8 cellular contexts compared by ENCODE assay signal in genomic region chr3:36540898-36541518, GRCh38.
A peak's percentile ranks its signal among the peaks of the same experiment; 100 is the strongest.
DNase-seq lines count a peak whose midpoint lies in the region; FAIRE-seq and TF ChIP-seq lines count a peak whose summit lies in the region.

No MANE protein-coding gene starts in this region.

- H3K9me3 Mint-ChIP-seq in nephron: peaks cover 3% of the 10 kb centered on the region

- no peaks in the 10 kb centered on the region for H3K4me1 ChIP-seq in mammary epithelial cell (ENCODE audit: insufficient read depth, low read length)

- DNase-seq in ELR (ENCODE audit: low read depth) (peak; percentile 46), mammary epithelial cell (peak; percentile 11), NCI-H2171 (lab: John Stamatoyannopoulos, UW) (no peak), DMS153 treated with DMSO at 0.1 percent for 48 hours (lab: John Stamatoyannopoulos, UW; ENCODE audit: unreplicated experiment) (no peak), GM12891 (ENCODE audit: insufficient read length, low spot score) (no peak), ureter (ENCODE audit: low spot score) (no peak)

- TF ChIP-seq POLR2A in GM12891 (IDR thresholded peaks at IDR 0.05; ENCODE audit: low read depth, low read length): no peak

- no peak overlapping the region for H2AFZ ChIP-seq in mammary epithelial cell (ENCODE audit: low read depth, low read length)

- CTCF ChIA-PET in mammary epithelial cell (lab: Charles Lee; ENCODE audit: low non-redundant PET): interaction anchor here (0.7 kb wide), 1 partner anchor 166 kb away, joined by 9 read pairs; no protein-coding TSS in a partner anchor

- no TSS peak for BruUV-seq in mammary epithelial cell (replicated peaks; lab: Mats Ljungman, UMichigan)

- in situ Hi-C loops in mammary epithelial cell (cut with MboI; ENCODE audit: low sequenced_read_pairs in 2 of 2): loop anchor here (10.0 kb wide), 1 partner anchor 416 kb away; no protein-coding TSS in a partner anchor

- H3K27ac ChIP-seq in mammary epithelial cell (ENCODE audit: insufficient read depth, low read depth, low read length): no peak overlapping the region

- intact Hi-C loops in mammary epithelial cell (cut with micrococcal nuclease): loop anchor here (1.0 to 5.0 kb wide), 5 partner anchors 159 to 574 kb away; partner anchors contain the start of gene STAC

- no peak overlapping the region for H3K9ac ChIP-seq in mammary epithelial cell (ENCODE audit: insufficient read depth, low read length)

- no peaks in the 10 kb centered on the region for H3K36me3 Mint-ChIP-seq in nephron (ENCODE audit: low read depth)

- H3K9me3 ChIP-seq in mammary epithelial cell (replicated peaks; ENCODE audit: insufficient read depth, low read length): no peaks in the 10 kb centered on the region

- TF ChIP-seq CTCF in LNCAP (IDR thresholded peaks at IDR 0.05) (peak; percentile 95), mammary epithelial cell (conservative IDR thresholded peaks at IDR 0.05 in 1 of 2, IDR thresholded peaks at IDR 0.05 in 1 of 2; ENCODE audit: extremely low read depth in 1 of 2, insufficient read depth in 1 of 2, low read depth in 1 of 2, low read length in 2 of 2) (peak; percentile 97 to 99), nephron (IDR thresholded peaks at IDR 0.05; ENCODE audit: unreplicated experiment in 3 of 3) (peak; percentile 69 to 86 (median 73))

- FAIRE-seq in GM12891 (lab: Jason Lieb, UNC): no peak

- H3K27ac Mint-ChIP-seq in nephron: no peak overlapping the region

- H3K79me2 ChIP-seq in mammary epithelial cell (ENCODE audit: insufficient read depth, low read length): no peaks in the 10 kb centered on the region

- peaks cover 4% of the 10 kb centered on the region for H3K27me3 Mint-ChIP-seq in nephron (ENCODE audit: low read depth)

- no peak overlapping the region for H3K4me2 ChIP-seq in mammary epithelial cell (ENCODE audit: insufficient read depth, low read depth, low read length)

- no peaks in the 10 kb centered on the region for H3K36me3 ChIP-seq in mammary epithelial cell (ENCODE audit: insufficient read depth, low read length)

- H4K20me1 ChIP-seq in mammary epithelial cell (ENCODE audit: insufficient read depth, low read length): no peaks in the 10 kb centered on the region

- dilution Hi-C loops in mammary epithelial cell (cut with HindIII; ENCODE audit: low sequenced_read_pairs): no loop called here

- H3K4me3 ChIP-seq in mammary epithelial cell (replicated peaks in 1 of 3; ENCODE audit: insufficient read depth in 1 of 3, low read depth in 2 of 3, low read length in 3 of 3): no peak overlapping the region

- 67% methylated on average over 3 of the region's 3 CpGs for WGBS in mammary epithelial cell (ENCODE audit: low coverage, missing lambda C conversion rate)

- H3K4me1 Mint-ChIP-seq in nephron: peaks cover 15% of the 10 kb centered on the region

- no peaks in the 10 kb centered on the region for H3K27me3 ChIP-seq in mammary epithelial cell (ENCODE audit: insufficient read depth, low read length)

- H3K4me3 Mint-ChIP-seq in nephron: no peak overlapping the region

TF ChIP-seq in GM12891, 5 proteins besides CTCF, POLR2A, EP300 and RAD21:
- TF ChIP-seq PAX5 (IDR thresholded peaks at IDR 0.05; ENCODE audit: insufficient read depth, low read length, severe bottlenecking): no peak

Comparison
In these comparisons a context has a peak if more than half of its experiments do, and no peak if none do; other contexts are left out.
1. DNase-seq: peak in ELR (single experiment) and mammary epithelial cell (single experiment); none in NCI-H2171 (single experiment), DMS153 treated with DMSO at 0.1 percent for 48 hours (single experiment), GM12891 (single experiment) and ureter (single experiment).
2. Peak in every context shown above with its lines, with median percentiles within 50 percentile points of each other: CTCF ChIP-seq.